ENCODE assay signal across 1 cellular context in genomic region chr15:64070965-64071851, GRCh38.
TF ChIP-seq lines count a peak whose summit lies in the region.

No MANE protein-coding gene starts in this region.

TF ChIP-seq in K562, 482 proteins besides CTCF, POLR2A, EP300 and RAD21 (continues in another document):
- TF ChIP-seq HNRNPUL1 (IDR thresholded peaks at IDR 0.05; ENCODE audit: low read length) (no peak), SMARCA4 (IDR thresholded peaks at IDR 0.05) (peak; percentile 46; the same call in 1 of the 2 replicates), USF1 (CRISPR knock-in tag; IDR thresholded peaks at IDR 0.05) (peak; percentile 83), ZNF707 (CRISPR knock-in tag; conservative IDR thresholded peaks at IDR 0.05) (no peak), STAT6 (CRISPR knock-in tag; IDR thresholded peaks at IDR 0.05) (no peak), ZNF76 (CRISPR knock-in tag; IDR thresholded peaks at IDR 0.05; ENCODE audit: borderline replicate concordance) (no peak), ATF1 (CRISPR knock-in tag; IDR thresholded peaks at IDR 0.05) (no peak), ATF1 (tag; IDR thresholded peaks at IDR 0.05) (0 out of 2 replicates have a peak, but pooled peaks have one; percentile 20), ZBTB34 (CRISPR knock-in tag; IDR thresholded peaks at IDR 0.05) (no peak), ILF3 (IDR thresholded peaks at IDR 0.05; ENCODE audit: borderline replicate concordance) (no peak), ZNF79 (CRISPR knock-in tag; IDR thresholded peaks at IDR 0.05; ENCODE audit: low read depth) (no peak), MXI1 (IDR thresholded peaks at IDR 0.05; ENCODE audit: low read depth, low read length) (no peak), ARID1B (IDR thresholded peaks at IDR 0.05) (peak; percentile 24; the same call in 1 of the 2 replicates), ZNF175 (CRISPR knock-in tag; IDR thresholded peaks at IDR 0.05; ENCODE audit: low read depth) (peak; percentile 80), STAT5A (IDR thresholded peaks at IDR 0.05; ENCODE audit: borderline replicate concordance, low read length) (no peak), L3MBTL2 (IDR thresholded peaks at IDR 0.05) (peak; percentile 74), MEIS2 (IDR thresholded peaks at IDR 0.05; ENCODE audit: partially characterized antibody) (peak; percentile 59), ZNF695 (CRISPR knock-in tag; IDR thresholded peaks at IDR 0.05) (no peak), MECOM (CRISPR knock-in tag; IDR thresholded peaks at IDR 0.05) (0 out of 2 replicates have a peak, but pooled peaks have one; percentile 18), ZNF589 (CRISPR knock-in tag; IDR thresholded peaks at IDR 0.05; ENCODE audit: low read depth) (no peak), FOSL1 (tag; conservative IDR thresholded peaks at IDR 0.05) (peak; percentile 92), C11orf30 (IDR thresholded peaks at IDR 0.05; ENCODE audit: low read depth) (peak; percentile 13; the same call in 1 of the 2 replicates)
- TF ChIP-seq, protein P1, sequence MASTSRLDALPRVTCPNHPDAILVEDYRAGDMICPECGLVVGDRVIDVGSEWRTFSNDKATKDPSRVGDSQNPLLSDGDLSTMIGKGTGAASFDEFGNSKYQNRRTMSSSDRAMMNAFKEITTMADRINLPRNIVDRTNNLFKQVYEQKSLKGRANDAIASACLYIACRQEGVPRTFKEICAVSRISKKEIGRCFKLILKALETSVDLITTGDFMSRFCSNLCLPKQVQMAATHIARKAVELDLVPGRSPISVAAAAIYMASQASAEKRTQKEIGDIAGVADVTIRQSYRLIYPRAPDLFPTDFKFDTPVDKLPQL (IDR thresholded peaks at IDR 0.05; ENCODE audit: extremely low read depth, insufficient read length) = no peak
- TF ChIP-seq, protein P2, sequence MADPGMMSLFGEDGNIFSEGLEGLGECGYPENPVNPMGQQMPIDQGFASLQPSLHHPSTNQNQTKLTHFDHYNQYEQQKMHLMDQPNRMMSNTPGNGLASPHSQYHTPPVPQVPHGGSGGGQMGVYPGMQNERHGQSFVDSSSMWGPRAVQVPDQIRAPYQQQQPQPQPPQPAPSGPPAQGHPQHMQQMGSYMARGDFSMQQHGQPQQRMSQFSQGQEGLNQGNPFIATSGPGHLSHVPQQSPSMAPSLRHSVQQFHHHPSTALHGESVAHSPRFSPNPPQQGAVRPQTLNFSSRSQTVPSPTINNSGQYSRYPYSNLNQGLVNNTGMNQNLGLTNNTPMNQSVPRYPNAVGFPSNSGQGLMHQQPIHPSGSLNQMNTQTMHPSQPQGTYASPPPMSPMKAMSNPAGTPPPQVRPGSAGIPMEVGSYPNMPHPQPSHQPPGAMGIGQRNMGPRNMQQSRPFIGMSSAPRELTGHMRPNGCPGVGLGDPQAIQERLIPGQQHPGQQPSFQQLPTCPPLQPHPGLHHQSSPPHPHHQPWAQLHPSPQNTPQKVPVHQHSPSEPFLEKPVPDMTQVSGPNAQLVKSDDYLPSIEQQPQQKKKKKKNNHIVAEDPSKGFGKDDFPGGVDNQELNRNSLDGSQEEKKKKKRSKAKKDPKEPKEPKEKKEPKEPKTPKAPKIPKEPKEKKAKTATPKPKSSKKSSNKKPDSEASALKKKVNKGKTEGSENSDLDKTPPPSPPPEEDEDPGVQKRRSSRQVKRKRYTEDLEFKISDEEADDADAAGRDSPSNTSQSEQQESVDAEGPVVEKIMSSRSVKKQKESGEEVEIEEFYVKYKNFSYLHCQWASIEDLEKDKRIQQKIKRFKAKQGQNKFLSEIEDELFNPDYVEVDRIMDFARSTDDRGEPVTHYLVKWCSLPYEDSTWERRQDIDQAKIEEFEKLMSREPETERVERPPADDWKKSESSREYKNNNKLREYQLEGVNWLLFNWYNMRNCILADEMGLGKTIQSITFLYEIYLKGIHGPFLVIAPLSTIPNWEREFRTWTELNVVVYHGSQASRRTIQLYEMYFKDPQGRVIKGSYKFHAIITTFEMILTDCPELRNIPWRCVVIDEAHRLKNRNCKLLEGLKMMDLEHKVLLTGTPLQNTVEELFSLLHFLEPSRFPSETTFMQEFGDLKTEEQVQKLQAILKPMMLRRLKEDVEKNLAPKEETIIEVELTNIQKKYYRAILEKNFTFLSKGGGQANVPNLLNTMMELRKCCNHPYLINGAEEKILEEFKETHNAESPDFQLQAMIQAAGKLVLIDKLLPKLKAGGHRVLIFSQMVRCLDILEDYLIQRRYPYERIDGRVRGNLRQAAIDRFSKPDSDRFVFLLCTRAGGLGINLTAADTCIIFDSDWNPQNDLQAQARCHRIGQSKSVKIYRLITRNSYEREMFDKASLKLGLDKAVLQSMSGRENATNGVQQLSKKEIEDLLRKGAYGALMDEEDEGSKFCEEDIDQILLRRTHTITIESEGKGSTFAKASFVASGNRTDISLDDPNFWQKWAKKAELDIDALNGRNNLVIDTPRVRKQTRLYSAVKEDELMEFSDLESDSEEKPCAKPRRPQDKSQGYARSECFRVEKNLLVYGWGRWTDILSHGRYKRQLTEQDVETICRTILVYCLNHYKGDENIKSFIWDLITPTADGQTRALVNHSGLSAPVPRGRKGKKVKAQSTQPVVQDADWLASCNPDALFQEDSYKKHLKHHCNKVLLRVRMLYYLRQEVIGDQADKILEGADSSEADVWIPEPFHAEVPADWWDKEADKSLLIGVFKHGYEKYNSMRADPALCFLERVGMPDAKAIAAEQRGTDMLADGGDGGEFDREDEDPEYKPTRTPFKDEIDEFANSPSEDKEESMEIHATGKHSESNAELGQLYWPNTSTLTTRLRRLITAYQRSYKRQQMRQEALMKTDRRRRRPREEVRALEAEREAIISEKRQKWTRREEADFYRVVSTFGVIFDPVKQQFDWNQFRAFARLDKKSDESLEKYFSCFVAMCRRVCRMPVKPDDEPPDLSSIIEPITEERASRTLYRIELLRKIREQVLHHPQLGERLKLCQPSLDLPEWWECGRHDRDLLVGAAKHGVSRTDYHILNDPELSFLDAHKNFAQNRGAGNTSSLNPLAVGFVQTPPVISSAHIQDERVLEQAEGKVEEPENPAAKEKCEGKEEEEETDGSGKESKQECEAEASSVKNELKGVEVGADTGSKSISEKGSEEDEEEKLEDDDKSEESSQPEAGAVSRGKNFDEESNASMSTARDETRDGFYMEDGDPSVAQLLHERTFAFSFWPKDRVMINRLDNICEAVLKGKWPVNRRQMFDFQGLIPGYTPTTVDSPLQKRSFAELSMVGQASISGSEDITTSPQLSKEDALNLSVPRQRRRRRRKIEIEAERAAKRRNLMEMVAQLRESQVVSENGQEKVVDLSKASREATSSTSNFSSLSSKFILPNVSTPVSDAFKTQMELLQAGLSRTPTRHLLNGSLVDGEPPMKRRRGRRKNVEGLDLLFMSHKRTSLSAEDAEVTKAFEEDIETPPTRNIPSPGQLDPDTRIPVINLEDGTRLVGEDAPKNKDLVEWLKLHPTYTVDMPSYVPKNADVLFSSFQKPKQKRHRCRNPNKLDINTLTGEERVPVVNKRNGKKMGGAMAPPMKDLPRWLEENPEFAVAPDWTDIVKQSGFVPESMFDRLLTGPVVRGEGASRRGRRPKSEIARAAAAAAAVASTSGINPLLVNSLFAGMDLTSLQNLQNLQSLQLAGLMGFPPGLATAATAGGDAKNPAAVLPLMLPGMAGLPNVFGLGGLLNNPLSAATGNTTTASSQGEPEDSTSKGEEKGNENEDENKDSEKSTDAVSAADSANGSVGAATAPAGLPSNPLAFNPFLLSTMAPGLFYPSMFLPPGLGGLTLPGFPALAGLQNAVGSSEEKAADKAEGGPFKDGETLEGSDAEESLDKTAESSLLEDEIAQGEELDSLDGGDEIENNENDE (IDR thresholded peaks at IDR 0.05; ENCODE audit: low read depth, low read length) = no peak
- TF ChIP-seq, protein P3, sequence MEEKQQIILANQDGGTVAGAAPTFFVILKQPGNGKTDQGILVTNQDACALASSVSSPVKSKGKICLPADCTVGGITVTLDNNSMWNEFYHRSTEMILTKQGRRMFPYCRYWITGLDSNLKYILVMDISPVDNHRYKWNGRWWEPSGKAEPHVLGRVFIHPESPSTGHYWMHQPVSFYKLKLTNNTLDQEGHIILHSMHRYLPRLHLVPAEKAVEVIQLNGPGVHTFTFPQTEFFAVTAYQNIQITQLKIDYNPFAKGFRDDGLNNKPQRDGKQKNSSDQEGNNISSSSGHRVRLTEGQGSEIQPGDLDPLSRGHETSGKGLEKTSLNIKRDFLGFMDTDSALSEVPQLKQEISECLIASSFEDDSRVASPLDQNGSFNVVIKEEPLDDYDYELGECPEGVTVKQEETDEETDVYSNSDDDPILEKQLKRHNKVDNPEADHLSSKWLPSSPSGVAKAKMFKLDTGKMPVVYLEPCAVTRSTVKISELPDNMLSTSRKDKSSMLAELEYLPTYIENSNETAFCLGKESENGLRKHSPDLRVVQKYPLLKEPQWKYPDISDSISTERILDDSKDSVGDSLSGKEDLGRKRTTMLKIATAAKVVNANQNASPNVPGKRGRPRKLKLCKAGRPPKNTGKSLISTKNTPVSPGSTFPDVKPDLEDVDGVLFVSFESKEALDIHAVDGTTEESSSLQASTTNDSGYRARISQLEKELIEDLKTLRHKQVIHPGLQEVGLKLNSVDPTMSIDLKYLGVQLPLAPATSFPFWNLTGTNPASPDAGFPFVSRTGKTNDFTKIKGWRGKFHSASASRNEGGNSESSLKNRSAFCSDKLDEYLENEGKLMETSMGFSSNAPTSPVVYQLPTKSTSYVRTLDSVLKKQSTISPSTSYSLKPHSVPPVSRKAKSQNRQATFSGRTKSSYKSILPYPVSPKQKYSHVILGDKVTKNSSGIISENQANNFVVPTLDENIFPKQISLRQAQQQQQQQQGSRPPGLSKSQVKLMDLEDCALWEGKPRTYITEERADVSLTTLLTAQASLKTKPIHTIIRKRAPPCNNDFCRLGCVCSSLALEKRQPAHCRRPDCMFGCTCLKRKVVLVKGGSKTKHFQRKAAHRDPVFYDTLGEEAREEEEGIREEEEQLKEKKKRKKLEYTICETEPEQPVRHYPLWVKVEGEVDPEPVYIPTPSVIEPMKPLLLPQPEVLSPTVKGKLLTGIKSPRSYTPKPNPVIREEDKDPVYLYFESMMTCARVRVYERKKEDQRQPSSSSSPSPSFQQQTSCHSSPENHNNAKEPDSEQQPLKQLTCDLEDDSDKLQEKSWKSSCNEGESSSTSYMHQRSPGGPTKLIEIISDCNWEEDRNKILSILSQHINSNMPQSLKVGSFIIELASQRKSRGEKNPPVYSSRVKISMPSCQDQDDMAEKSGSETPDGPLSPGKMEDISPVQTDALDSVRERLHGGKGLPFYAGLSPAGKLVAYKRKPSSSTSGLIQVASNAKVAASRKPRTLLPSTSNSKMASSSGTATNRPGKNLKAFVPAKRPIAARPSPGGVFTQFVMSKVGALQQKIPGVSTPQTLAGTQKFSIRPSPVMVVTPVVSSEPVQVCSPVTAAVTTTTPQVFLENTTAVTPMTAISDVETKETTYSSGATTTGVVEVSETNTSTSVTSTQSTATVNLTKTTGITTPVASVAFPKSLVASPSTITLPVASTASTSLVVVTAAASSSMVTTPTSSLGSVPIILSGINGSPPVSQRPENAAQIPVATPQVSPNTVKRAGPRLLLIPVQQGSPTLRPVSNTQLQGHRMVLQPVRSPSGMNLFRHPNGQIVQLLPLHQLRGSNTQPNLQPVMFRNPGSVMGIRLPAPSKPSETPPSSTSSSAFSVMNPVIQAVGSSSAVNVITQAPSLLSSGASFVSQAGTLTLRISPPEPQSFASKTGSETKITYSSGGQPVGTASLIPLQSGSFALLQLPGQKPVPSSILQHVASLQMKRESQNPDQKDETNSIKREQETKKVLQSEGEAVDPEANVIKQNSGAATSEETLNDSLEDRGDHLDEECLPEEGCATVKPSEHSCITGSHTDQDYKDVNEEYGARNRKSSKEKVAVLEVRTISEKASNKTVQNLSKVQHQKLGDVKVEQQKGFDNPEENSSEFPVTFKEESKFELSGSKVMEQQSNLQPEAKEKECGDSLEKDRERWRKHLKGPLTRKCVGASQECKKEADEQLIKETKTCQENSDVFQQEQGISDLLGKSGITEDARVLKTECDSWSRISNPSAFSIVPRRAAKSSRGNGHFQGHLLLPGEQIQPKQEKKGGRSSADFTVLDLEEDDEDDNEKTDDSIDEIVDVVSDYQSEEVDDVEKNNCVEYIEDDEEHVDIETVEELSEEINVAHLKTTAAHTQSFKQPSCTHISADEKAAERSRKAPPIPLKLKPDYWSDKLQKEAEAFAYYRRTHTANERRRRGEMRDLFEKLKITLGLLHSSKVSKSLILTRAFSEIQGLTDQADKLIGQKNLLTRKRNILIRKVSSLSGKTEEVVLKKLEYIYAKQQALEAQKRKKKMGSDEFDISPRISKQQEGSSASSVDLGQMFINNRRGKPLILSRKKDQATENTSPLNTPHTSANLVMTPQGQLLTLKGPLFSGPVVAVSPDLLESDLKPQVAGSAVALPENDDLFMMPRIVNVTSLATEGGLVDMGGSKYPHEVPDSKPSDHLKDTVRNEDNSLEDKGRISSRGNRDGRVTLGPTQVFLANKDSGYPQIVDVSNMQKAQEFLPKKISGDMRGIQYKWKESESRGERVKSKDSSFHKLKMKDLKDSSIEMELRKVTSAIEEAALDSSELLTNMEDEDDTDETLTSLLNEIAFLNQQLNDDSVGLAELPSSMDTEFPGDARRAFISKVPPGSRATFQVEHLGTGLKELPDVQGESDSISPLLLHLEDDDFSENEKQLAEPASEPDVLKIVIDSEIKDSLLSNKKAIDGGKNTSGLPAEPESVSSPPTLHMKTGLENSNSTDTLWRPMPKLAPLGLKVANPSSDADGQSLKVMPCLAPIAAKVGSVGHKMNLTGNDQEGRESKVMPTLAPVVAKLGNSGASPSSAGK (IDR thresholded peaks at IDR 0.05) = peak; percentile 20; the same call in 1 of the 2 replicates
